ENCODE assay signal across 8 cellular contexts in genomic region chr5:55533806-55534435, GRCh38. TPM values are rescaled to one million over a fixed set of nuclear protein-coding genes. Genes with fewer than 3 reads are reported as not detected.
DNase-seq lines count a peak whose midpoint lies in the region; ATAC-seq and TF ChIP-seq lines count a peak whose summit lies in the region.

No MANE protein-coding gene starts in this region.

- peak; percentile 29 for DNase-seq in NCI-H2029 (lab: John Stamatoyannopoulos, UW)
- DNase-seq in NCI-H2029 treated with DMSO at 0.1 percent for 48 hours (lab: John Stamatoyannopoulos, UW) = no peak
- peak; percentile 46 for DNase-seq in HuH-7.5 (ENCODE audit: low spot score)
- no peak for DNase-seq in WERI-Rb-1
- peak; percentile 48 for DNase-seq in fibroblast of pulmonary artery (ENCODE audit: low read depth)
- peak; percentile 50 for DNase-seq in neural crest cell (ENCODE audit: low read depth, low spot score)
- no peak for DNase-seq in activated effector memory CD4-positive, alpha-beta T cell treated with anti-CD3 and anti-CD28 coated beads, Interleukin-2, amount 50 U/mL, for 16 hours

- no peaks in the 10 kb centered on the region for H3K27me3 Mint-ChIP-seq in neural crest cell (ENCODE audit: low read depth)

- H3K27ac ChIP-seq in WERI-Rb-1 = peak overlapping the region; percentile 92

- H3K9me3 ChIP-seq in WERI-Rb-1 (ENCODE audit: severe bottlenecking) = no peaks in the 10 kb centered on the region

- peak; percentile 36 for ATAC-seq in GM21737 (IDR thresholded peaks at IDR 0.05; ENCODE audit: unreplicated experiment)

- peak overlapping the region; percentile 91 for H3K4me3 ChIP-seq in WERI-Rb-1 (ENCODE audit: low read depth, low read length)
- H3K4me3 ChIP-seq in fibroblast of pulmonary artery (replicated peaks; ENCODE audit: low read depth, low read length) = peak overlapping the region; percentile 88

- peak overlapping the region; percentile 94 for H3K4me3 Mint-ChIP-seq in neural crest cell

- no peaks in the 10 kb centered on the region for H3K36me3 Mint-ChIP-seq in neural crest cell (ENCODE audit: low read depth)

- peaks cover 20% of the 10 kb centered on the region for H3K4me1 Mint-ChIP-seq in neural crest cell

- TF ChIP-seq CTCF in WERI-Rb-1 (IDR thresholded peaks at IDR 0.05; ENCODE audit: low read depth, low read length) (no peak), fibroblast of pulmonary artery (IDR thresholded peaks at IDR 0.05; ENCODE audit: low read length, missing control alignments) (no peak), neural crest cell (conservative IDR thresholded peaks at IDR 0.05) (no peak)

- H3K36me3 ChIP-seq in WERI-Rb-1 = no peaks in the 10 kb centered on the region; the same call in 1 of the 2 replicates

- H3K9me3 Mint-ChIP-seq in neural crest cell = no peaks in the 10 kb centered on the region

- H3K27ac Mint-ChIP-seq in neural crest cell (ENCODE audit: unreplicated experiment) = no peak overlapping the region

- H3K27me3 ChIP-seq in WERI-Rb-1 (ENCODE audit: insufficient read depth, low read depth, severe bottlenecking) = no peaks in the 10 kb centered on the region

RNA-seq across cellular contexts. Expression of gene PLPP1, which starts 0.8 kb away (rescaled TPM):
- total RNA-seq in neural crest cell = 13.2 and 14.1 TPM in 2 replicates

Comparison
In these comparisons a context has a peak if more than half of its experiments do, and no peak if none do; other contexts are left out.
1. DNase-seq: peak in NCI-H2029 (single experiment), HuH-7.5 (single experiment), fibroblast of pulmonary artery (single experiment) and neural crest cell (single experiment); none in NCI-H2029 treated with DMSO at 0.1 percent for 48 hours (single experiment), WERI-Rb-1 (single experiment) and activated effector memory CD4-positive, alpha-beta T cell treated with anti-CD3 and anti-CD28 coated beads, Interleukin-2, amount 50 U/mL, for 16 hours (single experiment).